17 cellular contexts compared by ENCODE assay signal in the genomic region with DNA sequence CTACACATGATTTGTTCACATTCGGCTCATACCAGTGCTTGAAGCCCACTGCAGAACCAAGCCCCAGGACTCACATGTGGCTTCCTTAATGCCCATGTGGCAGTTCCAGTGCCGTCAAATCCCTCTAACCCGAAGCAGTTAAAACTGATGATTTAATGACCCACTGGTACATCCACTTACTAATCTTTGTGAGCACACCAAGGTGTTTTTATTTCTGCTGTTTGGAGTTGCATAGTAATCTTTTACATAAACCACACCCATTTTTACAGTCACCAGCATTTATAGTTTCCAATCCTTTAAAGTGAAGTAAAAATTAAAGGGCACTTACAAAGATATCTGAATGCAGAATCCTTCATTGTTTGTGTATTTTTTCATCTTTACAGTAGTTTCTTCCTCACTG.
"Had no signal": no experiment of that assay in that cellular context is flagged by ENCODE, and none has a peak within 500 bp of the region (broad histone marks: within the 10 kb centered on the region; RNA-seq: fewer than 3 reads in every experiment).

No MANE protein-coding gene starts in this region.

- H3K36me3 ChIP-seq: adrenal gland, tibial nerve, WERI-Rb-1 had no signal

- H3K79me2 ChIP-seq: hepatocyte had no signal

- H3K27me3 ChIP-seq: adrenal gland, hepatocyte, tibial nerve had no signal

- ATAC-seq: activated CD4-positive, alpha-beta T cell treated with anti-CD3 and anti-CD28 coated beads for 36 hours; sciatic nerve; stimulated activated naive B cell treated with anti-CD40 and anti-IgM and Interleukin-4, amounts not matched to agents 10 μg/mL and 1 μg/mL and 100 μg/mL, for 72 hours had no signal

- H3K4me3 ChIP-seq: adrenal gland, hepatocyte, tibial nerve had no signal

- H3K9me3 Mint-ChIP-seq: activated CD8-positive, alpha-beta T cell treated with anti-CD3 and anti-CD28 coated beads for 36 hours had no signal

- FAIRE-seq: kidney had no signal

- H3K36me3 Mint-ChIP-seq: stimulated activated naive B cell treated with anti-CD40 and anti-IgM and Interleukin-4, amounts not matched to agents 10 μg/mL and 1 μg/mL and 100 μg/mL, for 72 hours had no signal

- DNase-seq: activated CD8-positive, alpha-beta memory T cell treated with anti-CD3 and anti-CD28 coated beads, Interleukin-2, amount 50 U/mL, for 4 hours; activated naive CD4-positive, alpha-beta T cell treated with anti-CD3 and anti-CD28 coated beads, Interleukin-2, amount 50 U/mL, for 16 hours; adrenal gland; caudate nucleus; cortex of kidney; effector memory CD4-positive, alpha-beta T cell; kidney; stimulated activated CD4-positive, alpha-beta T cell treated with anti-CD3 and anti-CD28 coated beads, Interleukin-2, amount 100 ng/mL, for 24 hours; stimulated activated naive B cell treated with anti-CD40 and anti-IgM and Interleukin-4, amounts not matched to agents 10 μg/mL and 1 μg/mL and 100 μg/mL, for 72 hours; T-helper 1 cell; WERI-Rb-1 had no signal

- H3K27ac ChIP-seq: adrenal gland, hepatocyte, tibial nerve, WERI-Rb-1 had no signal

- H3K4me3 Mint-ChIP-seq: activated CD4-positive, alpha-beta T cell treated with anti-CD3 and anti-CD28 coated beads for 36 hours; activated CD8-positive, alpha-beta T cell treated with anti-CD3 and anti-CD28 coated beads for 36 hours; stimulated activated naive B cell treated with anti-CD40 and anti-IgM and Interleukin-4, amounts not matched to agents 10 μg/mL and 1 μg/mL and 100 μg/mL, for 72 hours had no signal

- H3K9me3 ChIP-seq: adrenal gland, tibial nerve had no signal

- H2AFZ ChIP-seq: hepatocyte had no signal

- H3K4me2 ChIP-seq: hepatocyte had no signal

- H3K27ac Mint-ChIP-seq: activated CD4-positive, alpha-beta T cell treated with anti-CD3 and anti-CD28 coated beads for 36 hours; activated CD8-positive, alpha-beta T cell treated with anti-CD3 and anti-CD28 coated beads for 36 hours; progenitor cell of endocrine pancreas; stimulated activated naive B cell treated with anti-CD40 and anti-IgM and Interleukin-4, amounts not matched to agents 10 μg/mL and 1 μg/mL and 100 μg/mL, for 72 hours had no signal
